In genomic region chr11:16293204-16293681, GRCh38 we compare ENCODE assay signal across 1 cellular context.
TF ChIP-seq lines count a peak whose summit lies in the region.

No MANE protein-coding gene starts in this region.

TF ChIP-seq in SK-N-SH treated with all-trans-retinoic acid at 6 μM for 48 hours, 23 proteins besides CTCF, POLR2A, EP300 and RAD21 (continued from another document):
- TF ChIP-seq CREB5 (CRISPR knock-in tag; IDR thresholded peaks at IDR 0.05; ENCODE audit: low read depth), result no peak
- TF ChIP-seq BACH2 (CRISPR knock-in tag; IDR thresholded peaks at IDR 0.05; ENCODE audit: borderline replicate concordance), result no peak
- TF ChIP-seq TCF4 (CRISPR knock-in tag; IDR thresholded peaks at IDR 0.05; ENCODE audit: borderline replicate concordance), result no peak
- TF ChIP-seq POU6F1 (CRISPR knock-in tag; IDR thresholded peaks at IDR 0.05; ENCODE audit: borderline replicate concordance, low read depth), result no peak
- no peak for TF ChIP-seq CSDC2 (CRISPR knock-in tag; IDR thresholded peaks at IDR 0.05)
- TF ChIP-seq GLIS3 (CRISPR knock-in tag; IDR thresholded peaks at IDR 0.05), result no peak
